ENCODE assay signal across 6 cellular contexts in genomic region chr11:70636659-70637058, GRCh38.
"Had no signal": no experiment of that assay in that cellular context is flagged by ENCODE, and none has a peak within 500 bp of the region (broad histone marks: within the 10 kb centered on the region; RNA-seq: fewer than 3 reads in every experiment).

No MANE protein-coding gene starts in this region.

- FAIRE-seq: K562 had no signal

- H3K27ac ChIP-seq: HL-60 had no signal

- H3K4me2 ChIP-seq: GM23338 had no signal

- H2AFZ ChIP-seq: GM23338 had no signal

- H3K9me3 Mint-ChIP-seq: GM23338 had no signal

- ATAC-seq: K562 had no signal

- H3K27ac Mint-ChIP-seq: GM23338 had no signal

- DNase-seq: HCEC 1CT, IMR-90, KG1 had no signal

- H3K4me3 ChIP-seq: GM23338, K562 had no signal

- H3K4me3 Mint-ChIP-seq: GM23338 had no signal
